Comparison of ENCODE assay signal across 19 cellular contexts in genomic region chr11:119889111-119889510, GRCh38.
A peak's percentile ranks its signal among the peaks of the same experiment; 100 is the strongest.
DNase-seq lines count a peak whose midpoint lies in the region; ATAC-seq and TF ChIP-seq lines count a peak whose summit lies in the region.
"Had no signal": no experiment of that assay in that cellular context is flagged by ENCODE, and none has a peak within 500 bp of the region (broad histone marks: within the 10 kb centered on the region; RNA-seq: fewer than 3 reads in every experiment).

No MANE protein-coding gene starts in this region.

- no peaks in the 10 kb centered on the region for H3K36me3 ChIP-seq in aorta (ENCODE audit: control insufficient read depth in 1 of 2, insufficient read depth in 2 of 2, low read length in 1 of 2)
- H3K36me3 ChIP-seq: BLaER1 treated with 17β-estradiol and CSF1 and Interleukin-3, amounts not matched to agents 10 nM and 100 nM had no signal

- no peaks in the 10 kb centered on the region for H3K4me1 ChIP-seq in aorta (ENCODE audit: control insufficient read depth in 1 of 2, insufficient read depth in 2 of 2, low read length in 2 of 2)
- H3K4me1 ChIP-seq: A549, Caco-2 had no signal

- H3K4me3 Mint-ChIP-seq in glutamatergic neuron (ENCODE audit: unreplicated experiment), result no peak overlapping the region
- H3K4me3 Mint-ChIP-seq: B cell; CD4-positive, alpha-beta T cell; CD8-positive, alpha-beta T cell had no signal

- no peak for TF ChIP-seq CTCF in glutamatergic neuron (IDR thresholded peaks at IDR 0.05; ENCODE audit: partially characterized antibody, unreplicated experiment)

- peaks cover 29% of the 10 kb centered on the region for H3K4me1 Mint-ChIP-seq in glutamatergic neuron (ENCODE audit: low read depth, unreplicated experiment)
- H3K4me1 Mint-ChIP-seq: B cell had no signal

- intact Hi-C loops in posterior vena cava (cut with DNase I) (loop anchor here in 1 of 2 donors (10.0 kb wide), 1 partner anchor 1066 kb away; no protein-coding TSS in a partner anchor), aorta (cut with DNase I) (no loop called here)

- H3K9me3 ChIP-seq in aorta (ENCODE audit: control insufficient read depth, low read length), result no peaks in the 10 kb centered on the region
- H3K9me3 ChIP-seq: A549; BLaER1 treated with 17β-estradiol and CSF1 and Interleukin-3, amounts not matched to agents 10 nM and 100 nM; Caco-2 had no signal

- H3K27ac ChIP-seq in substantia nigra (ENCODE audit: low read depth, low read length, poor library complexity, severe bottlenecking) (peak overlapping the region; percentile 98), aorta (ENCODE audit: low read depth in 1 of 2, low read length in 2 of 2) (no peak overlapping the region)
- H3K27ac ChIP-seq: 22Rv1; A549; BLaER1 treated with 17β-estradiol and CSF1 and Interleukin-3, amounts not matched to agents 10 nM and 100 nM; C4-2B had no signal

- H3K27me3 ChIP-seq in aorta (ENCODE audit: control insufficient read depth in 1 of 2, insufficient read depth in 2 of 2, low read length in 1 of 2), result no peaks in the 10 kb centered on the region

- DNase-seq in glutamatergic neuron (no peak), posterior vena cava (ENCODE audit: low spot score) (peak; percentile 54), substantia nigra (lab: John Stamatoyannopoulos, UW) (no peak), aorta (no peak), NCI-H1436 (lab: John Stamatoyannopoulos, UW) (no peak)
- DNase-seq: AML-193; Caco-2; Calu3; CD4-positive, alpha-beta T cell; CD8-positive, alpha-beta T cell; DMS79 treated with DMSO at 0.1 percent for 48 hours; GF-D8 had no signal

- no peaks in the 10 kb centered on the region for H3K36me3 Mint-ChIP-seq in glutamatergic neuron (ENCODE audit: unreplicated experiment)
- H3K36me3 Mint-ChIP-seq: CD8-positive, alpha-beta T cell had no signal

- H3K27ac Mint-ChIP-seq in glutamatergic neuron (ENCODE audit: unreplicated experiment), result peak overlapping the region; percentile 14
- H3K27ac Mint-ChIP-seq: B cell; CD4-positive, alpha-beta T cell; CD8-positive, alpha-beta T cell had no signal

- ATAC-seq in aorta (ENCODE audit: low FRiP score) (peak; percentile 10), GM19023 (IDR thresholded peaks at IDR 0.05; ENCODE audit: unreplicated experiment) (no peak), GM18502 (IDR thresholded peaks at IDR 0.05; ENCODE audit: poor library complexity, unreplicated experiment) (no peak)
- ATAC-seq: A549; CD8-positive, alpha-beta T cell had no signal

- no peak overlapping the region for H3K4me3 ChIP-seq in aorta (ENCODE audit: low read length in 2 of 2)
- H3K4me3 ChIP-seq: A549; BLaER1 treated with 17β-estradiol and CSF1 and Interleukin-3, amounts not matched to agents 10 nM and 100 nM had no signal

- 92 to 93% methylated on average over 5 of the region's 5 CpGs for WGBS in aorta, 2 donors

- H3K9me3 Mint-ChIP-seq in glutamatergic neuron (ENCODE audit: unreplicated experiment), result peaks cover 4% of the 10 kb centered on the region
- H3K9me3 Mint-ChIP-seq: CD4-positive, alpha-beta T cell; CD8-positive, alpha-beta T cell had no signal

- H3K27me3 Mint-ChIP-seq in glutamatergic neuron (ENCODE audit: unreplicated experiment), result peaks cover 6% of the 10 kb centered on the region
